8 cellular contexts compared by ENCODE assay signal in genomic region chr2:70094978-70095832, GRCh38. TPM values are rescaled to one million over a fixed set of nuclear protein-coding genes. Genes with fewer than 3 reads are reported as not detected.
A peak's percentile ranks its signal among the peaks of the same experiment; 100 is the strongest.
DNase-seq lines count a peak whose midpoint lies in the region; ATAC-seq, FAIRE-seq and TF ChIP-seq lines count a peak whose summit lies in the region.

No MANE protein-coding gene starts in this region.

- no peak for TF ChIP-seq RAD21 in A549 (conservative IDR thresholded peaks at IDR 0.05 in 1 of 2, IDR thresholded peaks at IDR 0.05 in 1 of 2)

- H3K36me3 Mint-ChIP-seq in naive B cell: peaks cover 7 to 10% of the 10 kb centered on the region in 2 donors

- H3K79me2 ChIP-seq in hepatocyte: peaks cover 5% of the 10 kb centered on the region

- peak overlapping the region; percentile 80 to 100 (median 98) for H3K27ac Mint-ChIP-seq in naive B cell

- 61% methylated on average over 7 of the region's 7 CpGs for WGBS in A549 (ENCODE audit: missing lambda C conversion rate)
- WGBS in hepatocyte (ENCODE audit: low lambda C conversion rate, missing lambda C conversion rate): 81% methylated on average over 7 of the region's 7 CpGs

- DNase-seq in A549 (ENCODE audit: low read depth in 1 of 2, low spot score in 1 of 2) (peak in 1 of 2 experiments; percentile 70), HPDE6-E6E7 (ENCODE audit: extremely low spot score) (peak; percentile 56), epithelial cell of esophagus (ENCODE audit: low read depth) (peak; percentile 89), naive B cell (peak; percentile 82), hepatocyte (ENCODE audit: low spot score) (no peak), NCI-H187 treated with DMSO at 0.1 percent for 48 hours (lab: John Stamatoyannopoulos, UW) (no peak)
- DNase-seq in activated CD4-positive, alpha-beta T cell treated with anti-CD3 and anti-CD28 coated beads for 1 hour: peak; percentile 28

- TF ChIP-seq CTCF in A549 (IDR thresholded peaks at IDR 0.05) (no peak), epithelial cell of esophagus (IDR thresholded peaks at IDR 0.05; ENCODE audit: insufficient read depth, low read depth, low read length, missing control alignments) (no peak), hepatocyte (IDR thresholded peaks at IDR 0.05; ENCODE audit: poor library complexity) (no peak)

- H3K36me3 ChIP-seq in hepatocyte (replicated peaks; ENCODE audit: insufficient read depth, low read depth): no peaks in the 10 kb centered on the region

- ATAC-seq in A549 (peak; percentile 30 to 53; a peak in 4 of 6 replicates), GM18868 (IDR thresholded peaks at IDR 0.05; ENCODE audit: unreplicated experiment) (peak; percentile 80), naive B cell (ENCODE audit: low read depth in 2 of 2) (peak; percentile 99)

- POLR2A ChIA-PET in A549 (lab: Yijun Ruan, JAX): interaction anchor here (0.8 to 2.7 kb wide), 4 partner anchors 14 to 47 kb away, joined by 3 to 19 read pairs (median 8); no protein-coding TSS in a partner anchor

- H4K20me1 ChIP-seq in hepatocyte (ENCODE audit: insufficient read depth, poor library complexity, severe bottlenecking): no peaks in the 10 kb centered on the region

- H3K27me3 ChIP-seq in hepatocyte: no peaks in the 10 kb centered on the region

- peak overlapping the region; percentile 85 to 96 (median 92) for H3K4me3 Mint-ChIP-seq in naive B cell

- CTCF ChIA-PET in A549 (lab: Yijun Ruan, JAX): interaction anchor here (2.5 kb wide), 1 partner anchor 48 kb away, joined by 8 read pairs; no protein-coding TSS in a partner anchor

- H3K27me3 Mint-ChIP-seq in naive B cell: no peaks in the 10 kb centered on the region

- no peak for TF ChIP-seq EP300 in A549 (IDR thresholded peaks at IDR 0.05)

- H3K9me3 ChIP-seq in A549 (no peaks in the 10 kb centered on the region), hepatocyte (ENCODE audit: low read depth) (no peaks in the 10 kb centered on the region)

- peaks cover 28% of the 10 kb centered on the region for H3K4me1 ChIP-seq in A549
- H3K4me1 ChIP-seq in hepatocyte (ENCODE audit: insufficient read depth): peaks cover under 1% of the 10 kb centered on the region

- H3K4me2 ChIP-seq in A549: peak overlapping the region; percentile 18
- H3K4me2 ChIP-seq in hepatocyte: no peak overlapping the region

- peak overlapping the region; percentile 44 to 62 for H3K27ac ChIP-seq in A549
- H3K27ac ChIP-seq in hepatocyte: no peak overlapping the region

- no peak for TF ChIP-seq POLR2A in A549 (IDR thresholded peaks at IDR 0.05; ENCODE audit: low read length)

- H3K4me3 ChIP-seq in A549 (no peak overlapping the region), epithelial cell of esophagus (ENCODE audit: low read length) (no peak overlapping the region), hepatocyte (no peak overlapping the region)

- H3K9me3 Mint-ChIP-seq in naive B cell: peaks cover 0 to 2% (median 0%) of the 10 kb centered on the region in 7 donors

- no peak overlapping the region for H2AFZ ChIP-seq in hepatocyte

- H3K4me1 Mint-ChIP-seq in naive B cell: peaks cover 37 to 57% (median 45%) of the 10 kb centered on the region in 3 donors

- H3K9me2 ChIP-seq in hepatocyte (replicated peaks; ENCODE audit: insufficient read depth): no peaks in the 10 kb centered on the region

- FAIRE-seq in A549 (lab: Jason Lieb, UNC): no peak

TF ChIP-seq in A549, 52 proteins besides CTCF, POLR2A, EP300 and RAD21:
- no peak for TF ChIP-seq PBX3 (IDR thresholded peaks at IDR 0.05)
- TF ChIP-seq HOXB5 (CRISPR knock-in tag; IDR thresholded peaks at IDR 0.05): no peak
- no peak for TF ChIP-seq NR3C1 (IDR thresholded peaks at IDR 0.05)
- no peak for TF ChIP-seq HOXA7 (CRISPR knock-in tag; IDR thresholded peaks at IDR 0.05)
- no peak for TF ChIP-seq RFX5 (IDR thresholded peaks at IDR 0.05)
- no peak for TF ChIP-seq GATA3 (IDR thresholded peaks at IDR 0.05; ENCODE audit: borderline replicate concordance)
- TF ChIP-seq MYC (IDR thresholded peaks at IDR 0.05; ENCODE audit: borderline replicate concordance, low read length): no peak
- no peak for TF ChIP-seq E2F6 (IDR thresholded peaks at IDR 0.05; ENCODE audit: borderline replicate concordance, low read depth)
- no peak for TF ChIP-seq BHLHE40 (IDR thresholded peaks at IDR 0.05; ENCODE audit: low read depth, low read length)
- TF ChIP-seq NPAS2 (CRISPR knock-in tag; IDR thresholded peaks at IDR 0.05; ENCODE audit: borderline replicate concordance): no peak

RNA-seq across cellular contexts. Expression of gene PCBP1, which starts 7.9 kb away (rescaled TPM):
- polyA plus RNA-seq in A549 (2011; rRNA removed) (86.8 and 134 TPM in 2 replicates), A549 (2017; fragmentation: RNase III; extraction: RNeasy Plus Mini Kit Qiagen cat#74134 plus additional on column Dnase treatment) (284 to 310 TPM (median 304 TPM) in 3 replicates), naive B cell (ENCODE audit: low read depth in 6 of 6) (100 to 1,000 TPM; 108 to 148 (median 126) TPM), hepatocyte (180 and 183 TPM in 2 replicates)
- polyA plus RNA-seq in A549 (2012; cell fraction: cytosol; rRNA removed): 207 and 256 TPM in 2 replicates
- 280 and 285 TPM in 2 replicates for polyA plus RNA-seq in A549 (2012; cell fraction: nucleus; rRNA removed)
- polyA minus RNA-seq in A549 (2011; rRNA and poly(A)+ RNA removed): 92.8 and 115 TPM in 2 replicates
- total RNA-seq in hepatocyte: 88.5 and 97.1 TPM in 2 replicates

Comparison
In these comparisons a context has a peak if more than half of its experiments do, and no peak if none do; other contexts are left out.
1. ATAC-seq: peak in every context shown above with its lines; median percentile 99 in naive B cell; 80 in GM18868; 42 in A549.
2. DNase-seq: peak in HPDE6-E6E7 (single experiment), activated CD4-positive, alpha-beta T cell treated with anti-CD3 and anti-CD28 coated beads for 1 hour (single experiment), epithelial cell of esophagus (single experiment) and naive B cell (single experiment); none in hepatocyte (single experiment) and NCI-H187 treated with DMSO at 0.1 percent for 48 hours (single experiment).